8 cellular contexts compared by ENCODE assay signal in genomic region chr10:102452672-102453340, GRCh38. TPM values are rescaled to one million over a fixed set of nuclear protein-coding genes. Genes with fewer than 3 reads are reported as not detected.
DNase-seq lines count a peak whose midpoint lies in the region; ATAC-seq lines count a peak whose summit lies in the region.

No MANE protein-coding gene starts in this region.

- no peaks in the 10 kb centered on the region for H3K9me3 ChIP-seq in skeletal muscle tissue (ENCODE audit: control insufficient read depth in 3 of 3, low read length in 3 of 3)

- intact Hi-C loops in Right ventricle myocardium inferior (cut with DNase I) (no loop called here), cardiac septum (cut with DNase I) (no loop called here)

- ATAC-seq in Right ventricle myocardium inferior (peak; percentile 50), HG02763 (IDR thresholded peaks at IDR 0.05; ENCODE audit: unreplicated experiment) (no peak)

- peak overlapping the region in 1 of 3 donors; percentile 27 for H3K4me3 ChIP-seq in skeletal muscle tissue (ENCODE audit: low read length in 3 of 3)

- H3K4me1 ChIP-seq in skeletal muscle tissue (ENCODE audit: control insufficient read depth in 3 of 3, insufficient read depth in 3 of 3, low read length in 3 of 3): peaks cover 16 to 26% (median 18%) of the 10 kb centered on the region in 3 donors

- H3K9ac ChIP-seq in skeletal muscle tissue (ENCODE audit: low read depth in 1 of 3, low read length in 3 of 3): no peak overlapping the region

- peak overlapping the region; percentile 66 for H3K27ac ChIP-seq in skeletal muscle tissue (ENCODE audit: low read depth, low read length)

- peaks cover 0 to 4% (median 0%) of the 10 kb centered on the region in 3 donors for H3K36me3 ChIP-seq in skeletal muscle tissue (ENCODE audit: control insufficient read depth in 3 of 3, insufficient read depth in 3 of 3, low read length in 3 of 3)

- H3K27me3 ChIP-seq in skeletal muscle tissue (ENCODE audit: control insufficient read depth in 3 of 3, insufficient read depth in 3 of 3, low read length in 3 of 3): no peaks in the 10 kb centered on the region

- DNase-seq in Right ventricle myocardium inferior (ENCODE audit: missing footprints) (no peak), cardiac septum (ENCODE audit: low spot score) (no peak), fibroblast of peridontal ligament (ENCODE audit: extremely low read depth) (peak; percentile 72), NCI-H2171 (lab: John Stamatoyannopoulos, UW) (no peak), NCI-H510A (lab: John Stamatoyannopoulos, UW) (no peak)
- peak; percentile 80 for DNase-seq in activated CD8-positive, alpha-beta memory T cell treated with anti-CD3 and anti-CD28 coated beads, Interleukin-2, amount 50 U/mL, for 48 hours

RNA-seq across cellular contexts. Expression of gene C10orf95, which starts 1.5 kb away (rescaled TPM):
- total RNA-seq in Right ventricle myocardium inferior (not detected), cardiac septum (not detected), skeletal muscle tissue (not detected)

RNA-seq across cellular contexts. Expression of gene CUEDC2, which starts 20.4 kb away (rescaled TPM):
- total RNA-seq in Right ventricle myocardium inferior: 84.5 TPM
- total RNA-seq in cardiac septum: 62.4 TPM
- 31.3 TPM for total RNA-seq in skeletal muscle tissue

RNA-seq across cellular contexts. Expression of gene FBXL15, which starts 32.2 kb away (rescaled TPM):
- 8.4 TPM for total RNA-seq in Right ventricle myocardium inferior
- total RNA-seq in cardiac septum: 12.1 TPM
- total RNA-seq in skeletal muscle tissue: 3.1 TPM

RNA-seq across cellular contexts. Expression of gene PSD, which starts 34.2 kb away (rescaled TPM):
- total RNA-seq in Right ventricle myocardium inferior: 0.49 TPM
- total RNA-seq in cardiac septum: 1.7 TPM
- 3.7 TPM for total RNA-seq in skeletal muscle tissue

RNA-seq across cellular contexts. Expression of gene ACTR1A, which starts 49.7 kb away (rescaled TPM):
- total RNA-seq in Right ventricle myocardium inferior: 101 TPM
- 123 TPM for total RNA-seq in cardiac septum
- 66.8 TPM for total RNA-seq in skeletal muscle tissue

Comparison
In these comparisons a context has a peak if more than half of its experiments do, and no peak if none do; other contexts are left out.
1. DNase-seq: peak in activated CD8-positive, alpha-beta memory T cell treated with anti-CD3 and anti-CD28 coated beads, Interleukin-2, amount 50 U/mL, for 48 hours (single experiment) and fibroblast of peridontal ligament (single experiment); none in Right ventricle myocardium inferior (single experiment), cardiac septum (single experiment), NCI-H2171 (single experiment) and NCI-H510A (single experiment).